ENCODE assay signal across 1 cellular context in the genomic region with DNA sequence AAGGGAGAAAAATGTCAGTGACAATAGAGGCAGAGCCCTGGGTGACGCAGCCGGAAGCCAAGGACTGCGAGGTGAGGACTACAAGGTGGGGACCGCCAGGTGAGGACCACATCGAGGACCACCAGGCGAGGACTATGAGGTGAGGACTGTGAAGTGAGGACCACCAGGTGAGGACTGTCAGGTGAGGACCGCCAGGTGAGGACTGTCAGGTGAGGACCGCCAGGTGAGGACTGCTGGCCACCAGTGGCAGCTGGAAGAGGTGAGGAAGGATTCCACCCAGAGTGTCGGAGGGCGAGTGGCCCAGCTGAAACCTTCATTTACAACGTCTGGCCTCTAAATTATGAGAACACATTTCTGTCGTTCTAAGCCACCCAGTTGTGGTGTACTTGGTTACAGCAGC.
TF ChIP-seq lines count a peak whose summit lies in the region.

No MANE protein-coding gene starts in this region.

TF ChIP-seq in WTC11, 78 proteins besides CTCF, POLR2A, EP300 and RAD21 (continued from another document):
- no peak for TF ChIP-seq ELF4 (CRISPR knock-in tag; IDR thresholded peaks at IDR 0.05; ENCODE audit: low read depth)
